10 cellular contexts compared by ENCODE assay signal in the genomic region with DNA sequence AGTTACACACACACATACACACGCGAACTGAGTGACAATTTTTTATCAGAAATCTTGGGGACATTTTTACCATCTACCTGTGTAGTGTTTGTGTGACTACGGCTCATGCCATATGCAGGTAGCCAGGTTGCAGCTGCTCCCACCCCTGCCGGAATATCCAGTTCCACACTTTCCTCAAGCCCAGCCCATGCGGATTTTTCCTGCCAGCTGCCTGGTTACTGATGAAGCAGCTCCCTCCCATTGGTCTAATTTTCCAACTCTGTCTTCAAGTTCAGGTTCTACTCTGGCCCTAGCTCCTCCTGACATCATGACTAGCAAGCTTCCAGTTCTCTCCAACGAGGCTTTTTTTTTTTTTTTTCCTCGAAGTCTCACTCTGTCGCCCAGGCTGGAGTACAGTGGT. TPM values are rescaled to one million over a fixed set of nuclear protein-coding genes. Genes with fewer than 3 reads are reported as not detected.
DNase-seq lines count a peak whose midpoint lies in the region; ATAC-seq and TF ChIP-seq lines count a peak whose summit lies in the region.
"Had no signal": no experiment of that assay in that cellular context is flagged by ENCODE, and none has a peak within 500 bp of the region (broad histone marks: within the 10 kb centered on the region; RNA-seq: fewer than 3 reads in every experiment).

No MANE protein-coding gene starts in this region.

- TF ChIP-seq CTCF in right lobe of liver (IDR thresholded peaks at IDR 0.05) (no peak), BE2C (IDR thresholded peaks at IDR 0.05; ENCODE audit: low read depth, low read length) (no peak)

- no peak for TF ChIP-seq POLR2A in right lobe of liver (IDR thresholded peaks at IDR 0.05)

- H3K27me3 ChIP-seq in BLaER1 treated with 17β-estradiol and CSF1 and Interleukin-3, amounts not matched to agents 10 nM and 100 nM = no peaks in the 10 kb centered on the region
- H3K27me3 ChIP-seq in MG63 = no peaks in the 10 kb centered on the region
- H3K27me3 ChIP-seq in right lobe of liver = no peaks in the 10 kb centered on the region
- no peaks in the 10 kb centered on the region for H3K27me3 ChIP-seq in BE2C

- no peak overlapping the region for H3K4me3 ChIP-seq in BLaER1 treated with 17β-estradiol and CSF1 and Interleukin-3, amounts not matched to agents 10 nM and 100 nM
- H3K4me3 ChIP-seq in MG63 (no peak overlapping the region), right lobe of liver (no peak overlapping the region), BE2C (ENCODE audit: low read depth, low read length) (no peak overlapping the region)

- intact Hi-C loops in right lobe of liver (cut with DNase I) = no loop called here

- no peak overlapping the region for H3K27ac ChIP-seq in BLaER1 treated with 17β-estradiol and CSF1 and Interleukin-3, amounts not matched to agents 10 nM and 100 nM
- no peak overlapping the region for H3K27ac ChIP-seq in right lobe of liver

- DNase-seq in MG63 = peak; percentile 53
- DNase-seq in cerebellar cortex (ENCODE audit: low spot score) = peak; percentile 26
- no peak for DNase-seq in right lobe of liver
- no peak for DNase-seq in activated effector memory CD4-positive, alpha-beta T cell treated with anti-CD3 and anti-CD28 coated beads, Interleukin-2, amount 50 U/mL, for 16 hours
- DNase-seq in stimulated activated naive CD4-positive, alpha-beta T cell treated with Interleukin-2 at 50 U/mL for 16 hours (lab: John Stamatoyannopoulos, UW) = no peak
- no peak for DNase-seq in BE2C
- DNase-seq: amniotic stem cell had no signal

- ATAC-seq in right lobe of liver (peak in 3 of 4 donors; percentile 32 to 46 (median 38)), GM18511 (IDR thresholded peaks at IDR 0.05; ENCODE audit: unreplicated experiment) (no peak)

- 47% methylated on average over 7 of the region's 8 CpGs for WGBS in right lobe of liver (ENCODE audit: insufficient coverage, low coverage, low lambda C conversion rate, missing lambda C conversion rate)

- no peaks in the 10 kb centered on the region for H3K36me3 ChIP-seq in BLaER1 treated with 17β-estradiol and CSF1 and Interleukin-3, amounts not matched to agents 10 nM and 100 nM
- no peaks in the 10 kb centered on the region for H3K36me3 ChIP-seq in MG63
- H3K36me3 ChIP-seq in right lobe of liver = no peaks in the 10 kb centered on the region
- no peaks in the 10 kb centered on the region for H3K36me3 ChIP-seq in BE2C

- H3K4me2 ChIP-seq in BLaER1 treated with 17β-estradiol and CSF1 and Interleukin-3, amounts not matched to agents 10 nM and 100 nM = peak overlapping the region in 7 of 11 experiments; percentile 1 to 26 (median 8); a peak in 6 of 22 replicates

- H3K9me3 ChIP-seq in BLaER1 treated with 17β-estradiol and CSF1 and Interleukin-3, amounts not matched to agents 10 nM and 100 nM (replicated peaks in 1 of 11) = no peaks in the 10 kb centered on the region
- H3K9me3 ChIP-seq in MG63 (no peaks in the 10 kb centered on the region), right lobe of liver (no peaks in the 10 kb centered on the region), BE2C (no peaks in the 10 kb centered on the region)

- H3K4me1 ChIP-seq in BLaER1 treated with 17β-estradiol and CSF1 and Interleukin-3, amounts not matched to agents 10 nM and 100 nM = peaks cover 0 to 18% (median 12%) of the 10 kb centered on the region in 10 experiments; a peak in 14 of 20 replicates
- H3K4me1 ChIP-seq in right lobe of liver = no peaks in the 10 kb centered on the region
- no peaks in the 10 kb centered on the region for H3K4me1 ChIP-seq in BE2C

- no peaks in the 10 kb centered on the region for H4K20me1 ChIP-seq in BLaER1 treated with 17β-estradiol and CSF1 and Interleukin-3, amounts not matched to agents 10 nM and 100 nM

- H3K9ac ChIP-seq in BLaER1 treated with 17β-estradiol and CSF1 and Interleukin-3, amounts not matched to agents 10 nM and 100 nM = no peak overlapping the region

RNA-seq across cellular contexts. Expression of a gene that starts 4.8 kb away (rescaled TPM):
- not detected in 2 replicates for total RNA-seq in MG63 (2014; rRNA removed; shearing (Covaris generic); ENCODE audit: low replicate concordance)
- total RNA-seq in right lobe of liver = not detected
- polyA plus RNA-seq in BE2C (2012; ENCODE audit: insufficient read depth, insufficient read length, low read depth) = not detected
- total RNA-seq: osteocyte had no signal

RNA-seq across cellular contexts. Expression of a gene that starts 8.6 kb away (rescaled TPM):
- total RNA-seq in MG63 (2014; rRNA removed; shearing (Covaris generic); ENCODE audit: low replicate concordance) = 0.03 TPM in 1 of 2 replicates, not detected in the other
- total RNA-seq in right lobe of liver = 1 to 10 TPM in 1 of 6 experiments, under 1 TPM in 5; 0.12 to 2.4 (median 0.63) TPM
- not detected for polyA plus RNA-seq in BE2C (2012; ENCODE audit: insufficient read depth, insufficient read length, low read depth)

RNA-seq across cellular contexts. Expression of a gene that starts 25.7 kb away (rescaled TPM):
- not detected in 2 replicates for total RNA-seq in MG63 (2014; rRNA removed; shearing (Covaris generic); ENCODE audit: low replicate concordance)
- total RNA-seq in right lobe of liver = not detected
- not detected for polyA plus RNA-seq in BE2C (2012; ENCODE audit: insufficient read depth, insufficient read length, low read depth)
- total RNA-seq: osteocyte had no signal

Comparison
In these comparisons a context has a peak if more than half of its experiments do, and no peak if none do; other contexts are left out.
1. DNase-seq: peak in MG63 (single experiment) and cerebellar cortex (single experiment); none in right lobe of liver (0 of 3), activated effector memory CD4-positive, alpha-beta T cell treated with anti-CD3 and anti-CD28 coated beads, Interleukin-2, amount 50 U/mL, for 16 hours (single experiment), stimulated activated naive CD4-positive, alpha-beta T cell treated with Interleukin-2 at 50 U/mL for 16 hours (single experiment) and BE2C (single experiment).